ENCODE assay signal across 19 cellular contexts in genomic region chr4:81573817-81574216, GRCh38.
"Had no signal": no experiment of that assay in that cellular context is flagged by ENCODE, and none has a peak within 500 bp of the region (broad histone marks: within the 10 kb centered on the region; RNA-seq: fewer than 3 reads in every experiment).

No MANE protein-coding gene starts in this region.

- DNase-seq: cortex of kidney; effector memory CD8-positive, alpha-beta T cell; erythroblast; esophagus squamous epithelium; foreskin melanocyte; hypothalamus; immature natural killer cell; islet precursor cell; kidney glomerular epithelial cell; left ventricle myocardium superior; lower lobe of right lung; naive thymus-derived CD4-positive, alpha-beta T cell; nephron progenitor cell; nucleus accumbens; spleen; stimulated activated naive CD4-positive, alpha-beta T cell; stimulated activated naive CD8-positive, alpha-beta T cell treated with anti-CD3 and anti-CD28 coated beads, Interleukin-15, amount 100 ng/mL, for 72 hours; transverse colon had no signal

- H3K4me1 Mint-ChIP-seq: immature natural killer cell; stimulated activated naive CD8-positive, alpha-beta T cell treated with anti-CD3 and anti-CD28 coated beads, Interleukin-15, amount 100 ng/mL, for 72 hours had no signal

- H3K4me3 Mint-ChIP-seq: effector memory CD8-positive, alpha-beta T cell; immature natural killer cell; naive thymus-derived CD4-positive, alpha-beta T cell; nephron progenitor cell; stimulated activated naive CD8-positive, alpha-beta T cell treated with anti-CD3 and anti-CD28 coated beads, Interleukin-15, amount 100 ng/mL, for 72 hours had no signal

- H3K9me3 Mint-ChIP-seq: effector memory CD8-positive, alpha-beta T cell; immature natural killer cell; naive thymus-derived CD4-positive, alpha-beta T cell; nephron progenitor cell; stimulated activated naive CD8-positive, alpha-beta T cell treated with anti-CD3 and anti-CD28 coated beads, Interleukin-15, amount 100 ng/mL, for 72 hours had no signal

- H3K27ac Mint-ChIP-seq: immature natural killer cell; naive thymus-derived CD4-positive, alpha-beta T cell; nephron progenitor cell; stimulated activated naive CD8-positive, alpha-beta T cell treated with anti-CD3 and anti-CD28 coated beads, Interleukin-15, amount 100 ng/mL, for 72 hours had no signal

- ATAC-seq: effector memory CD8-positive, alpha-beta T cell; left ventricle myocardium superior; lower lobe of right lung; naive thymus-derived CD4-positive, alpha-beta T cell; sciatic nerve; stimulated activated naive CD8-positive, alpha-beta T cell treated with anti-CD3 and anti-CD28 coated beads, Interleukin-15, amount 100 ng/mL, for 72 hours had no signal

- H3K36me3 Mint-ChIP-seq: immature natural killer cell; naive thymus-derived CD4-positive, alpha-beta T cell had no signal
